22 cellular contexts compared by ENCODE assay signal in the genomic region with DNA sequence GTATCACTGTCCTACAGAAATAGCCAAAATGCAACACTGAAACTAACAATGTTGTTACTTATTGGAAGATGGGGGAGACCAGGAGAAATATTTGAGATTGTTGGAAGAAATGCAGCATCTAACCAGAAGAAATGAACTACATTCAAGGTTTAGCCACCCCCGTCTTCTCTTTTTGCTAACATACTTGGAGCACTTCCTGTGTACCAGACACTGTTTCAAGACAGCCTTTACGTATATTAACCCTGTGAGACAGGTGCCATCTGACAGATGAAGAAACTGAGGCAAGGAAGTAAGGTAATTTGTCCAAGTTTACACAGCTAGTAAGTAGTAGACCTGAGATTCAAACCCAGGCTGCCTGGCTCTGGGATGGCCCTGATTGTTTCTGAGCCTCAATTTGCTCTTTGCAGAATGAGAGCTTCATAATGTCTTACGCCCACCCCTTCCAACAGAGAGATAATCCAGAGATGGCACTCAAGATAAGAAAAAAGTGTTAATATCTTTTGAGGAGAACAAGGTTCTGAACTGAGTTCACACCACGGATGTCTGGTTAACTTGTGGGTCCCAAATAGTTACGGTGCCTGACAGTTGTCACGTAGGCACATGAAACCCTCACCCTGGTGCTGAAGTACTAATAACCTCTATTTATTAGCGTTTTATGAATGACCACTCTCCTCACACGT. TPM values are rescaled to one million over a fixed set of nuclear protein-coding genes. Genes with fewer than 3 reads are reported as not detected.
A peak's percentile ranks its signal among the peaks of the same experiment; 100 is the strongest.
DNase-seq lines count a peak whose midpoint lies in the region; ATAC-seq and TF ChIP-seq lines count a peak whose summit lies in the region.
"Had no signal": no experiment of that assay in that cellular context is flagged by ENCODE, and none has a peak within 500 bp of the region (broad histone marks: within the 10 kb centered on the region; RNA-seq: fewer than 3 reads in every experiment).

No MANE protein-coding gene starts in this region.

- H3K4me3 ChIP-seq in esophagus muscularis mucosa (no peak overlapping the region), Caco-2 (ENCODE audit: low read depth, low read length) (no peak overlapping the region)
- H3K4me3 ChIP-seq: dorsolateral prefrontal cortex, pancreas had no signal

- H3K27ac ChIP-seq in esophagus muscularis mucosa (replicated peaks in 1 of 4): no peak overlapping the region
- H3K27ac ChIP-seq: epithelial cell of prostate, pancreas had no signal

- POLR2A ChIA-PET in activated CD8-positive, alpha-beta T cell treated with anti-CD3 and anti-CD28 coated beads, Interleukin-2, amount 10 ng/mL, durations not matched to agents 7 days and 5 days (lab: Charles Lee): interaction anchor here (1.1 to 1.7 kb wide), 2 partner anchors 25 to 144 kb away, joined by 3 to 8 read pairs; no protein-coding TSS in a partner anchor
- POLR2A ChIA-PET in Caco-2 (lab: Charles Lee): no interaction called here

- no peak for TF ChIP-seq POLR2A in esophagus muscularis mucosa (IDR thresholded peaks at IDR 0.05; ENCODE audit: low read depth)

- peaks cover 96% of the 10 kb centered on the region for H3K4me1 Mint-ChIP-seq in activated naive CD4-positive, alpha-beta T cell treated with anti-CD3 and anti-CD28 coated beads, Interleukin-2, amount 50 U/mL, for 24 hours
- peaks cover 94% of the 10 kb centered on the region for H3K4me1 Mint-ChIP-seq in activated CD8-positive, alpha-beta T cell treated with anti-CD3 and anti-CD28 coated beads, Interleukin-2, amount 10 ng/mL, durations not matched to agents 7 days and 5 days (ENCODE audit: low read depth)
- H3K4me1 Mint-ChIP-seq in Caco-2 (ENCODE audit: low read depth, unreplicated experiment): no peaks in the 10 kb centered on the region
- H3K4me1 Mint-ChIP-seq: CD14-positive monocyte, nephron progenitor cell had no signal

- H3K27me3 ChIP-seq in esophagus muscularis mucosa (no peaks in the 10 kb centered on the region), Caco-2 (replicated peaks; ENCODE audit: control insufficient read depth, insufficient read depth, low read length) (no peaks in the 10 kb centered on the region)
- H3K27me3 ChIP-seq: dorsolateral prefrontal cortex, pancreas had no signal

- WGBS in esophagus muscularis mucosa: 90% methylated on average over 8 of the region's 8 CpGs

- no peak for DNase-seq in activated naive CD4-positive, alpha-beta T cell treated with Interleukin-2 at 50 U/mL for 16 hours
- DNase-seq in activated CD8-positive, alpha-beta T cell treated with anti-CD3 and anti-CD28 coated beads, Interleukin-2, amount 10 ng/mL, durations not matched to agents 7 days and 5 days: peak; percentile 54
- DNase-seq in esophagus muscularis mucosa (ENCODE audit: extremely low spot score): peak; percentile 75
- DNase-seq in NCI-H345 treated with DMSO at 0.1 percent for 48 hours (lab: John Stamatoyannopoulos, UW; ENCODE audit: unreplicated experiment): no peak
- DNase-seq in KG1 (lab: John Stamatoyannopoulos, UW): no peak
- no peak for DNase-seq in Caco-2
- DNase-seq: activated effector memory CD4-positive, alpha-beta T cell treated with anti-CD3 and anti-CD28 coated beads, Interleukin-2, amount 50 U/mL, for 16 hours; central memory CD4-positive, alpha-beta T cell; dorsolateral prefrontal cortex; GF-D8; HCEC 1CT; NCI-H2081; NCI-H345; nephron progenitor cell; pancreas; right cardiac atrium; SHP77 had no signal

- no peak for TF ChIP-seq CTCF in esophagus muscularis mucosa (IDR thresholded peaks at IDR 0.05)
- TF ChIP-seq CTCF in Caco-2 (IDR thresholded peaks at IDR 0.05; ENCODE audit: insufficient read depth in 1 of 2, low read depth in 1 of 2, low read length in 1 of 2, severe bottlenecking in 1 of 2, unreplicated experiment in 1 of 2): no peak

- peak; percentile 58 for ATAC-seq in activated CD8-positive, alpha-beta T cell treated with anti-CD3 and anti-CD28 coated beads, Interleukin-2, amount 10 ng/mL, durations not matched to agents 7 days and 5 days
- ATAC-seq: left lobe of liver, pancreas, right cardiac atrium had no signal

- peaks cover 0 to 12% (median 9%) of the 10 kb centered on the region in 4 donors for H3K4me1 ChIP-seq in esophagus muscularis mucosa
- H3K4me1 ChIP-seq in Caco-2: no peaks in the 10 kb centered on the region
- H3K4me1 ChIP-seq: pancreas had no signal

- CTCF ChIA-PET in activated CD8-positive, alpha-beta T cell treated with anti-CD3 and anti-CD28 coated beads, Interleukin-2, amount 10 ng/mL, durations not matched to agents 7 days and 5 days (lab: Charles Lee): interaction anchor here (0.8 to 2.4 kb wide), 8 partner anchors 13 to 161 kb away, joined by 3 to 11 read pairs (median 4); a partner anchor contains a TSS
- CTCF ChIA-PET in Caco-2 (lab: Charles Lee): no interaction called here

- H3K36me3 Mint-ChIP-seq in activated naive CD4-positive, alpha-beta T cell treated with anti-CD3 and anti-CD28 coated beads, Interleukin-2, amount 50 U/mL, for 24 hours: peaks cover 11% of the 10 kb centered on the region
- H3K36me3 Mint-ChIP-seq in activated CD8-positive, alpha-beta T cell treated with anti-CD3 and anti-CD28 coated beads, Interleukin-2, amount 10 ng/mL, durations not matched to agents 7 days and 5 days (ENCODE audit: low read depth): peaks cover 88% of the 10 kb centered on the region
- H3K36me3 Mint-ChIP-seq in Caco-2 (ENCODE audit: insufficient read depth, unreplicated experiment): no peaks in the 10 kb centered on the region
- H3K36me3 Mint-ChIP-seq: CD14-positive monocyte, IgD-negative memory B cell had no signal

- TF ChIP-seq EP300 in esophagus muscularis mucosa (IDR thresholded peaks at IDR 0.05): no peak

- H3K9me3 Mint-ChIP-seq in activated naive CD4-positive, alpha-beta T cell treated with anti-CD3 and anti-CD28 coated beads, Interleukin-2, amount 50 U/mL, for 24 hours: no peaks in the 10 kb centered on the region
- no peaks in the 10 kb centered on the region for H3K9me3 Mint-ChIP-seq in activated CD8-positive, alpha-beta T cell treated with anti-CD3 and anti-CD28 coated beads, Interleukin-2, amount 10 ng/mL, durations not matched to agents 7 days and 5 days (ENCODE audit: insufficient read depth)
- H3K9me3 Mint-ChIP-seq in Caco-2 (ENCODE audit: unreplicated experiment): no peaks in the 10 kb centered on the region
- H3K9me3 Mint-ChIP-seq: CD14-positive monocyte, IgD-negative memory B cell, nephron progenitor cell had no signal

- H3K36me3 ChIP-seq in esophagus muscularis mucosa: no peaks in the 10 kb centered on the region
- H3K36me3 ChIP-seq in Caco-2 (ENCODE audit: control insufficient read depth, insufficient read depth, low read length): no peaks in the 10 kb centered on the region
- H3K36me3 ChIP-seq: pancreas had no signal

- H3K4me3 Mint-ChIP-seq in activated naive CD4-positive, alpha-beta T cell treated with anti-CD3 and anti-CD28 coated beads, Interleukin-2, amount 50 U/mL, for 24 hours: peak overlapping the region; percentile 42
- peak overlapping the region; percentile 47 for H3K4me3 Mint-ChIP-seq in activated CD8-positive, alpha-beta T cell treated with anti-CD3 and anti-CD28 coated beads, Interleukin-2, amount 10 ng/mL, durations not matched to agents 7 days and 5 days
- H3K4me3 Mint-ChIP-seq in Caco-2 (ENCODE audit: unreplicated experiment): no peak overlapping the region
- H3K4me3 Mint-ChIP-seq: CD14-positive monocyte, nephron progenitor cell had no signal

- H3K27me3 Mint-ChIP-seq in activated naive CD4-positive, alpha-beta T cell treated with anti-CD3 and anti-CD28 coated beads, Interleukin-2, amount 50 U/mL, for 24 hours: no peaks in the 10 kb centered on the region
- no peaks in the 10 kb centered on the region for H3K27me3 Mint-ChIP-seq in activated CD8-positive, alpha-beta T cell treated with anti-CD3 and anti-CD28 coated beads, Interleukin-2, amount 10 ng/mL, durations not matched to agents 7 days and 5 days (ENCODE audit: low read depth)
- H3K27me3 Mint-ChIP-seq in Caco-2 (ENCODE audit: insufficient read depth, unreplicated experiment): no peaks in the 10 kb centered on the region
- H3K27me3 Mint-ChIP-seq: IgD-negative memory B cell had no signal

- no TSS peak for BruUV-seq in Caco-2 (replicated peaks; lab: Mats Ljungman, UMichigan)

- peak overlapping the region; percentile 69 for H3K27ac Mint-ChIP-seq in activated naive CD4-positive, alpha-beta T cell treated with anti-CD3 and anti-CD28 coated beads, Interleukin-2, amount 50 U/mL, for 24 hours
- H3K27ac Mint-ChIP-seq in activated CD8-positive, alpha-beta T cell treated with anti-CD3 and anti-CD28 coated beads, Interleukin-2, amount 10 ng/mL, durations not matched to agents 7 days and 5 days: peak overlapping the region; percentile 79
- no peak overlapping the region for H3K27ac Mint-ChIP-seq in Caco-2 (ENCODE audit: unreplicated experiment)
- H3K27ac Mint-ChIP-seq: CD14-positive monocyte, IgD-negative memory B cell, nephron progenitor cell had no signal

- intact Hi-C loops in esophagus muscularis mucosa (cut with DNase I): no loop called here
- intact Hi-C loops in Caco-2 (cut with micrococcal nuclease; ENCODE audit: unreplicated experiment): no loop called here

- H3K9me3 ChIP-seq in esophagus muscularis mucosa (no peaks in the 10 kb centered on the region), Caco-2 (no peaks in the 10 kb centered on the region)
- H3K9me3 ChIP-seq: pancreas had no signal

RNA-seq across cellular contexts. Expression of a gene that starts 26.1 kb away (rescaled TPM):
- 100 to 1,000 TPM; 161 to 165 TPM for total RNA-seq in activated CD8-positive, alpha-beta T cell treated with anti-CD3 and anti-CD28 coated beads, Interleukin-2, amount 10 ng/mL, durations not matched to agents 7 days and 5 days
- total RNA-seq in esophagus muscularis mucosa (under 1 TPM; 0.29 to 0.99 (median 0.66) TPM), Caco-2 (2022) (6.0 and 7.3 TPM in 2 replicates)

Comparison
In these comparisons a context has a peak if more than half of its experiments do, and no peak if none do; other contexts are left out.
1. DNase-seq: peak in activated CD8-positive, alpha-beta T cell treated with anti-CD3 and anti-CD28 coated beads, Interleukin-2, amount 10 ng/mL, durations not matched to agents 7 days and 5 days (single experiment) and esophagus muscularis mucosa (single experiment); none in activated naive CD4-positive, alpha-beta T cell treated with Interleukin-2 at 50 U/mL for 16 hours (single experiment), NCI-H345 treated with DMSO at 0.1 percent for 48 hours (single experiment), KG1 (single experiment) and Caco-2 (0 of 2).
2. RNA of a gene that starts 26.1 kb away (total RNA-seq): 161 to 165 TPM in activated CD8-positive, alpha-beta T cell treated with anti-CD3 and anti-CD28 coated beads, Interleukin-2, amount 10 ng/mL, durations not matched to agents 7 days and 5 days; 6.0 to 7.3 TPM in Caco-2 and 0.29 to 0.99 TPM in esophagus muscularis mucosa; every median in the first group is over 10 times any median in the second.